In the genomic region with DNA sequence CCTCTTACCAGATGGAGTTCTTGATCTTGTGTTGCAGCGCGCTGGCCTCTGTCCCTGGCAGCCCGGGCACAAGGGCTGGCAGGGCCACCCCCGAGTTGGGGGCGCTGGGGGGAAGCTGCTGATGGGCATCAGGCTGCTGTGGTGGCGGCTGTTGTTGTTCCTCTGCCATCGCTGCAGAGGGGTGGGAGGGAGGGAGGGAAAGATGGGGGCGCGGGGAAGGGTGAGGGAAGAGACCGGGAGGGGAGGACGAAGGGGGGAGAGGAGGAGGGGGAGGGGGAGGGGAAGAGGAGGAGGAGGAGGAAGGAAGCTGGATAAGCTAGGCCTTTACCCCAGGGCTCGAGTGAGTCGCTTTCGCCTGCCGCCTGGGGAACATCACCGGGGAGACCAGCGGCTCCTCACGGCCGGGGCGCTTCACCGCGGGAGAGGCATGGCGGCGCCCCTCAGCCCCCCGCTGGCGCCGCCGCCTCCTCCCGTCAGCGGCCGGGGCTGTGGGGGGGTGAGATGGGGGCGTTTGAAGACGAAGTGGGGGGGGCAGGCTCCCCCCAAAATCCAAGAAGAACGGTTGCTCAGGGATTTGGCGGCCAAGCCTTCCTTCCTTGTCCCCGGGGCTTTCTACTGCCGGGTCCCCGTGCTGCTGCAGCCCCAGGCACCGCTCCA, we compare ENCODE assay signal across 8 cellular contexts. TPM values are rescaled to one million over a fixed set of nuclear protein-coding genes. Genes with fewer than 3 reads are reported as not detected.
DNase-seq lines count a peak whose midpoint lies in the region; ATAC-seq lines count a peak whose summit lies in the region.

No MANE protein-coding gene starts in this region.

- peak overlapping the region; percentile 94 for H3K4me3 Mint-ChIP-seq in stimulated activated naive CD8-positive, alpha-beta T cell treated with anti-CD3 and anti-CD28 coated beads, Interleukin-15, Interleukin-2, amounts not matched to agents 100 ng/mL and 50 ng/mL, for 24 hours

- ATAC-seq in HG02763 (IDR thresholded peaks at IDR 0.05; ENCODE audit: unreplicated experiment) (peak; percentile 9), HG03025 (IDR thresholded peaks at IDR 0.05; ENCODE audit: low FRiP score, unreplicated experiment) (no peak)

- peak overlapping the region; percentile 88 for H3K27ac Mint-ChIP-seq in stimulated activated naive CD8-positive, alpha-beta T cell treated with anti-CD3 and anti-CD28 coated beads, Interleukin-15, Interleukin-2, amounts not matched to agents 100 ng/mL and 50 ng/mL, for 24 hours

- in situ Hi-C loops in G401 (cut with HindIII; ENCODE audit: low sequenced_read_pairs) = no loop called here

- peaks cover 19% of the 10 kb centered on the region for H3K36me3 Mint-ChIP-seq in stimulated activated naive CD8-positive, alpha-beta T cell treated with anti-CD3 and anti-CD28 coated beads, Interleukin-15, Interleukin-2, amounts not matched to agents 100 ng/mL and 50 ng/mL, for 24 hours (ENCODE audit: low read depth)

- H3K9me3 Mint-ChIP-seq in stimulated activated naive CD8-positive, alpha-beta T cell treated with anti-CD3 and anti-CD28 coated beads, Interleukin-15, Interleukin-2, amounts not matched to agents 100 ng/mL and 50 ng/mL, for 24 hours = no peaks in the 10 kb centered on the region

- DNase-seq in G401 (ENCODE audit: low spot score) (peak; percentile 69), NCI-H69 (lab: John Stamatoyannopoulos, UW) (peak; percentile 95), activated T-cell treated with anti-CD3 and anti-CD28 coated beads for 24 hours (ENCODE audit: low read depth) (peak; percentile 22), fibroblast of gingiva (ENCODE audit: low read depth) (peak; percentile 46), myocyte (ENCODE audit: low read depth) (peak; percentile 60)

- peaks cover 52% of the 10 kb centered on the region for H3K4me1 Mint-ChIP-seq in stimulated activated naive CD8-positive, alpha-beta T cell treated with anti-CD3 and anti-CD28 coated beads, Interleukin-15, Interleukin-2, amounts not matched to agents 100 ng/mL and 50 ng/mL, for 24 hours (ENCODE audit: low read depth)

- H3K27me3 Mint-ChIP-seq in stimulated activated naive CD8-positive, alpha-beta T cell treated with anti-CD3 and anti-CD28 coated beads, Interleukin-15, Interleukin-2, amounts not matched to agents 100 ng/mL and 50 ng/mL, for 24 hours = no peaks in the 10 kb centered on the region

RNA-seq across cellular contexts. Expression of a gene that starts 0.4 kb away (rescaled TPM):
- 4.5 and 6.3 TPM in 2 replicates for total RNA-seq in G401 (2014; rRNA removed; shearing (Covaris generic))
- 9.8 and 10.0 TPM in 2 replicates for total RNA-seq in myocyte
- polyA plus RNA-seq in myocyte (2012) = 7.6 TPM

Comparison
In these comparisons a context has a peak if more than half of its experiments do, and no peak if none do; other contexts are left out.
1. DNase-seq: peak in every context shown above with its lines; median percentile 95 in NCI-H69; 69 in G401; 60 in myocyte; 46 in fibroblast of gingiva; 22 in activated T-cell treated with anti-CD3 and anti-CD28 coated beads for 24 hours.